Comparison of ENCODE assay signal across 8 cellular contexts in the genomic region with DNA sequence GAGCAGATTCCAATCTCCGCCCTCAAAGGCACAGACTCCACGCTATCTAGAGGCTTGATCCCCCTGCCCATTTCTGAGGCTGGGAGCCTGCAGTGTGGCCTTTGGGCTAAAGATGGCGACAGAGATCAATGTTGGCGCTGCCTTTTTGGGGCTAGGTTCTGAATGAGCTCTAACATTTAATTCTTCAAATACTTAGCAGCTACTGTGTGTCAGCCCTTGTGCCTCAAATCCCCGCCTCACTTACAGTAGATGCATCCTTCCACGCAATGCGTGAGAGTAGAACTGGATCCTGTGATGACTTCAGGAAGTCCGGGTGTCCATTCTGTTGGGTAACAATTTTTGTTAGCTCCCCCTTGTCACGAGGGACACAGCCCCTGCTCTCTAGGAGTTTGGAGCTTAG. TPM values are rescaled to one million over a fixed set of nuclear protein-coding genes. Genes with fewer than 3 reads are reported as not detected.
DNase-seq lines count a peak whose midpoint lies in the region; ATAC-seq and TF ChIP-seq lines count a peak whose summit lies in the region.

No MANE protein-coding gene starts in this region.

- ATAC-seq in HG03432 (IDR thresholded peaks at IDR 0.05; ENCODE audit: unreplicated experiment) (peak; percentile 56), left lobe of liver (peak; percentile 79)
- ATAC-seq in stimulated activated naive B cell treated with anti-CD40 and anti-IgM and Interleukin-4, amounts not matched to agents 10 μg/mL and 1 μg/mL and 100 μg/mL, for 72 hours (replicated peaks), result peak; percentile 65 to 68

- DNase-seq in DMS53 treated with DMSO at 0.1 percent for 48 hours (lab: John Stamatoyannopoulos, UW; ENCODE audit: unreplicated experiment), result peak; percentile 29
- DNase-seq in T follicular helper cell (ENCODE audit: low read depth), result peak; percentile 4
- DNase-seq in left lobe of liver (ENCODE audit: low spot score), result peak; percentile 55
- DNase-seq in stimulated activated naive B cell treated with anti-CD40 and anti-IgM and Interleukin-4, amounts not matched to agents 10 μg/mL and 1 μg/mL and 100 μg/mL, for 72 hours, result no peak
- no peak for DNase-seq in LoVo (ENCODE audit: low spot score)
- no peak for DNase-seq in OCI-M2 (lab: John Stamatoyannopoulos, UW; ENCODE audit: unreplicated experiment)

- peak; percentile 66 to 75 for TF ChIP-seq CTCF in brain (conservative IDR thresholded peaks at IDR 0.05)

- H3K4me3 Mint-ChIP-seq in brain, result no peak overlapping the region
- no peak overlapping the region for H3K4me3 Mint-ChIP-seq in stimulated activated naive B cell treated with anti-CD40 and anti-IgM and Interleukin-4, amounts not matched to agents 10 μg/mL and 1 μg/mL and 100 μg/mL, for 72 hours

- H3K27ac Mint-ChIP-seq in brain, result no peak overlapping the region
- no peak overlapping the region for H3K27ac Mint-ChIP-seq in stimulated activated naive B cell treated with anti-CD40 and anti-IgM and Interleukin-4, amounts not matched to agents 10 μg/mL and 1 μg/mL and 100 μg/mL, for 72 hours

- no peaks in the 10 kb centered on the region for H3K4me1 Mint-ChIP-seq in brain
- peaks cover 5 to 9% of the 10 kb centered on the region in 2 donors for H3K4me1 Mint-ChIP-seq in stimulated activated naive B cell treated with anti-CD40 and anti-IgM and Interleukin-4, amounts not matched to agents 10 μg/mL and 1 μg/mL and 100 μg/mL, for 72 hours

- peaks cover 18% of the 10 kb centered on the region for H3K27me3 Mint-ChIP-seq in brain
- H3K27me3 Mint-ChIP-seq in stimulated activated naive B cell treated with anti-CD40 and anti-IgM and Interleukin-4, amounts not matched to agents 10 μg/mL and 1 μg/mL and 100 μg/mL, for 72 hours, result peaks cover 39 to 52% of the 10 kb centered on the region in 2 donors

- peaks cover 0 to 5% (median 0%) of the 10 kb centered on the region in 5 experiments for H3K9me3 Mint-ChIP-seq in brain
- H3K9me3 Mint-ChIP-seq in stimulated activated naive B cell treated with anti-CD40 and anti-IgM and Interleukin-4, amounts not matched to agents 10 μg/mL and 1 μg/mL and 100 μg/mL, for 72 hours, result no peaks in the 10 kb centered on the region

- H3K36me3 Mint-ChIP-seq in brain, result no peaks in the 10 kb centered on the region
- H3K36me3 Mint-ChIP-seq in stimulated activated naive B cell treated with anti-CD40 and anti-IgM and Interleukin-4, amounts not matched to agents 10 μg/mL and 1 μg/mL and 100 μg/mL, for 72 hours, result no peaks in the 10 kb centered on the region

RNA-seq across cellular contexts. Expression of a gene that starts 12.4 kb away (rescaled TPM):
- not detected for polyA plus RNA-seq in brain (ENCODE audit: insufficient read depth, low read depth, low replicate concordance)
- not detected for total RNA-seq in left lobe of liver

RNA-seq across cellular contexts. Expression of a gene that starts 21.1 kb away (rescaled TPM):
- not detected for polyA plus RNA-seq in brain (ENCODE audit: insufficient read depth, low read depth, low replicate concordance)
- total RNA-seq in left lobe of liver, result not detected

RNA-seq across cellular contexts. Expression of a gene that starts 27.5 kb away (rescaled TPM):
- not detected for polyA plus RNA-seq in brain (ENCODE audit: insufficient read depth, low read depth, low replicate concordance)
- total RNA-seq in left lobe of liver, result not detected

RNA-seq across cellular contexts. Expression of a gene that starts 47.3 kb away (rescaled TPM):
- polyA plus RNA-seq in brain (ENCODE audit: insufficient read depth, low read depth, low replicate concordance), result not detected
- total RNA-seq in left lobe of liver, result 16.0 TPM

Comparison
In these comparisons a context has a peak if more than half of its experiments do, and no peak if none do; other contexts are left out.
1. DNase-seq: peak in DMS53 treated with DMSO at 0.1 percent for 48 hours (single experiment), T follicular helper cell (single experiment) and left lobe of liver (single experiment); none in stimulated activated naive B cell treated with anti-CD40 and anti-IgM and Interleukin-4, amounts not matched to agents 10 μg/mL and 1 μg/mL and 100 μg/mL, for 72 hours (single experiment), LoVo (single experiment) and OCI-M2 (single experiment).
2. Peak in every context shown above with its lines, with median percentiles within 50 percentile points of each other: ATAC-seq.